11 cellular contexts compared by ENCODE assay signal in the genomic region with DNA sequence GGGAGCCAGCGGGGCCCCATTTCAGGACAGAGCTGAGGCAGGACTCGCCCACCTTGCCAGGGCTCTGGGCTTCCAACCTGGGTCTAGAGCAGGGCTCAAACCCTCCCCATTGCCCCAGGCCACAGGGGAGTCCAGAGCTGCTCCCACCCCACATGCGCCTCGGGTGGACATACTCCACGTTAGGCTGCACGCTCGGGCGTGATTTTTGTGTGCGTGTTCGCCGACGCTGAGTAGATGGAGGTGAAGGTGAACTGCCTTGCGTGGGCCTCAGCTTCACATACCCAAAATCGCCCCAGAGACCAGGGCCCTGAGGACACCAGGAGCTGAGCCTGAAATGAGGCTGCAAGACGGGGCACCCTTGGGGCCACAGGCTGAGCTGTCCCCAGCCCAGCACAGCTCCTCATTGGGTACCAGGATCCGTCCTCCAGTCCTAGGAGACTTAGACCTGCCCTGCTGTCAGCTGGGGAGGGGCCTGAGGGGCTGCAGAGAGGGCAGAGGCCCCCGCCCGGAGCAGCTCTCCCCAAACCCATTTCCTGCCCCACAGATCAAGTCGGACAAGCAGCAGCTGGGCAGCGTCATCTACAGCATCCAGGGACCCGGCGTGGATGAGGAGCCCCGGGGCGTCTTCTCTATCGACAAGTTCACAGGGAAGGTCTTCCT. TPM values are rescaled to one million over a fixed set of nuclear protein-coding genes. Genes with fewer than 3 reads are reported as not detected.
"Had no signal": no experiment of that assay in that cellular context is flagged by ENCODE, and none has a peak within 500 bp of the region (broad histone marks: within the 10 kb centered on the region; RNA-seq: fewer than 3 reads in every experiment).

No MANE protein-coding gene starts in this region.

- H3K9me3 ChIP-seq: HAP-1 had no signal

- H3K4me1 ChIP-seq: HAP-1 had no signal

- H2AFZ ChIP-seq: GM23248 had no signal

- H3K4me3 ChIP-seq: GM23248, HAP-1, K562 had no signal

- H3K36me3 ChIP-seq: HAP-1 had no signal

- FAIRE-seq: HTR-8/SVneo, K562 had no signal

- H3K27ac ChIP-seq: GM23248 had no signal

- DNase-seq: GM23248, GOT3, H7, HFFc6, KG1 had no signal

- H3K9ac ChIP-seq: GM23248 had no signal

- ATAC-seq: HCT116, K562 had no signal

RNA-seq across cellular contexts. Expression of gene CDH15, which starts 8.2 kb away (rescaled TPM):
- total RNA-seq: GM23248, HT-29 had no signal
- polyA plus RNA-seq: K562 had no signal

RNA-seq across cellular contexts. Expression of gene SLC22A31, which starts 20.6 kb away (rescaled TPM):
- total RNA-seq: GM23248, H4, HFFc6, HT-29 had no signal
- polyA plus RNA-seq: GM23248 had no signal
